ENCODE assay signal across 1 cellular context in the genomic region with DNA sequence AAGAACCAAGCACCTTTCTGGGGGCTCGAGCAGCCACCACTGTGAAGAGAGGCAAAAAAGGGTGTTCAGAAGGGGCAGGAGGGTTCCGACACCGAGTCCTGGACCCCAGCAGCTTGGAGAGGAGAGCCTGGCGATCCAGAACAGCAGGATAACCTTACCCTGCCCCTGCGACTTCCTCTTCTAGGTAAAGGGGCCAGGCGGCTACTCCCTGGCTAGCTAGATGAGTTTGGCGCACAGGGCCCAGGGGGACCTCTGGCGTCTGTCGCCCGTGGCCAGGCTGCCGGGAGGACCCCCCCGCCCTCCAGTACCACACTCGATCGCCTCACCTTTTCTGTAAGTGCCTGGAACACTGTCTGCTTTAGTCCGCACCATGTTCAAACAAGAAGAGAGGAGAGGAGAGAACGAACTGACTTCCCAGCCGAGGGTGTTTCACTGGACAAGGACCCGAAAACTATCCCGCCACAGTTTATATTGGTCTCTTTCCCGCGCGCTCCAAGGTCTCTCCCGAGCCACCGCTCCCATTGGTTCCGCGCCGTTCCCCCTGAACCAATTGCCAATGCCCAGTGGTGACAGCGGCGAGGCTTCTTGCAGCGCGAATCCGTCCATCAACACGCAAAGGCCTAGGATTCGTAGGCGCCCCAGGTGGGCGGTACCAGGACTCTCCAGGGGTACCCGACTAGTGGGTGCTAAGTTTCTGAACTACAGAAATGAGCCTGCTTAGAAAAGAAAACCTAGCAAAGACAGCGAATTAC.
A peak's percentile ranks its signal among the peaks of the same experiment; 100 is the strongest.
TF ChIP-seq lines count a peak whose summit lies in the region.

A gene with protein sequence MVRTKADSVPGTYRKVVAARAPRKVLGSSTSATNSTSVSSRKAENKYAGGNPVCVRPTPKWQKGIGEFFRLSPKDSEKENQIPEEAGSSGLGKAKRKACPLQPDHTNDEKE (minus strand): TSS at position 442 of the 752 bp plus-strand sequence. CDS start 70 bp downstream, at position 372.

TF ChIP-seq in HCT116, 20 proteins besides CTCF, POLR2A, EP300 and RAD21 (continued from another document):
- TF ChIP-seq, protein P1, sequence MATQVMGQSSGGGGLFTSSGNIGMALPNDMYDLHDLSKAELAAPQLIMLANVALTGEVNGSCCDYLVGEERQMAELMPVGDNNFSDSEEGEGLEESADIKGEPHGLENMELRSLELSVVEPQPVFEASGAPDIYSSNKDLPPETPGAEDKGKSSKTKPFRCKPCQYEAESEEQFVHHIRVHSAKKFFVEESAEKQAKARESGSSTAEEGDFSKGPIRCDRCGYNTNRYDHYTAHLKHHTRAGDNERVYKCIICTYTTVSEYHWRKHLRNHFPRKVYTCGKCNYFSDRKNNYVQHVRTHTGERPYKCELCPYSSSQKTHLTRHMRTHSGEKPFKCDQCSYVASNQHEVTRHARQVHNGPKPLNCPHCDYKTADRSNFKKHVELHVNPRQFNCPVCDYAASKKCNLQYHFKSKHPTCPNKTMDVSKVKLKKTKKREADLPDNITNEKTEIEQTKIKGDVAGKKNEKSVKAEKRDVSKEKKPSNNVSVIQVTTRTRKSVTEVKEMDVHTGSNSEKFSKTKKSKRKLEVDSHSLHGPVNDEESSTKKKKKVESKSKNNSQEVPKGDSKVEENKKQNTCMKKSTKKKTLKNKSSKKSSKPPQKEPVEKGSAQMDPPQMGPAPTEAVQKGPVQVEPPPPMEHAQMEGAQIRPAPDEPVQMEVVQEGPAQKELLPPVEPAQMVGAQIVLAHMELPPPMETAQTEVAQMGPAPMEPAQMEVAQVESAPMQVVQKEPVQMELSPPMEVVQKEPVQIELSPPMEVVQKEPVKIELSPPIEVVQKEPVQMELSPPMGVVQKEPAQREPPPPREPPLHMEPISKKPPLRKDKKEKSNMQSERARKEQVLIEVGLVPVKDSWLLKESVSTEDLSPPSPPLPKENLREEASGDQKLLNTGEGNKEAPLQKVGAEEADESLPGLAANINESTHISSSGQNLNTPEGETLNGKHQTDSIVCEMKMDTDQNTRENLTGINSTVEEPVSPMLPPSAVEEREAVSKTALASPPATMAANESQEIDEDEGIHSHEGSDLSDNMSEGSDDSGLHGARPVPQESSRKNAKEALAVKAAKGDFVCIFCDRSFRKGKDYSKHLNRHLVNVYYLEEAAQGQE (IDR thresholded peaks at IDR 0.05; ENCODE audit: low read depth) = no peak
- TF ChIP-seq CBX3 (IDR thresholded peaks at IDR 0.05; ENCODE audit: low read depth) (no peak), SP1 (IDR thresholded peaks at IDR 0.05; ENCODE audit: low read depth) (peak; percentile 98), EGR1 (IDR thresholded peaks at IDR 0.05; ENCODE audit: low read depth) (no peak), EZH2 (IDR thresholded peaks at IDR 0.05) (no peak), ZFX (IDR thresholded peaks at IDR 0.05) (peak; percentile 36; the same call in 1 of the 2 replicates), SIN3A (IDR thresholded peaks at IDR 0.05; ENCODE audit: low read depth) (peak; percentile 63; the same call in 1 of the 2 replicates)
